ENCODE assay signal across 16 cellular contexts in the genomic region with DNA sequence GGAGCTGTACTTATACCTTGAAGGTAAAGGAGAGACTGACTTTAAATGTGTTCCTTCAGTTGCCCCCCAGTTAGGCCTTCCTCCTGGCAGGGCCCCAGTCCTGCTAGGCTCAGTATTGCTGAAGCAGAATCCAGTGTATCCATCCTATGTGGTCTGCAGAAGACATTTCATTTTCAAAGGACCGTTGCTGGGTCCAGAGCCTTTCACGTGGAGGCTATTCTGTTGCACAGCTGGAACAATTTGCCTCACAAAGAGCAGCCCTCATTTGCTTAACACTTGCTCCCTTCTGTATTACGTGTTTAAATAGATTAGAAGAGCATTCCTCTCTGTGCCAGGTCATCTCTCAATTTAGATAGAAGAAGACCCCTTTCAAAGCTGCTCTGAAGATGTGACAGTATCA.
"Had no signal": no experiment of that assay in that cellular context is flagged by ENCODE, and none has a peak within 500 bp of the region (broad histone marks: within the 10 kb centered on the region; RNA-seq: fewer than 3 reads in every experiment).

No MANE protein-coding gene starts in this region.

- H3K9me3 ChIP-seq: body of pancreas, pancreas had no signal

- H3K27me3 ChIP-seq: body of pancreas, pancreas had no signal

- H3K36me3 ChIP-seq: pancreas had no signal

- DNase-seq: activated CD4-positive, alpha-beta T cell treated with anti-CD3 and anti-CD28 coated beads for 1 hour; activated CD4-positive, alpha-beta T cell treated with anti-CD3 and anti-CD28 coated beads, Interleukin-2, amount 50 U/mL, for 48 hours; activated CD8-positive, alpha-beta memory T cell treated with anti-CD3 and anti-CD28 coated beads, Interleukin-2, amount 10 ng/mL, durations not matched to agents 7 days and 5 days; activated effector memory CD4-positive, alpha-beta T cell treated with Interleukin-2 at 50 U/mL for 16 hours; activated T-cell treated with anti-CD3 and anti-CD28 coated beads, Interleukin-2, amount 50 U/mL, for 24 hours; amniotic stem cell; body of pancreas; dermis blood vessel endothelial cell; hypothalamus; left ventricle myocardium superior; mesenchymal stem cell; nephron progenitor cell; pancreas; stimulated activated CD4-positive, alpha-beta T cell treated with anti-CD3 and anti-CD28 coated beads, Interleukin-4, amount 100 ng/mL, for 4 hours; stimulated activated naive CD8-positive, alpha-beta T cell treated with anti-CD3 and anti-CD28 coated beads, Interleukin-15, amount 100 ng/mL, for 72 hours had no signal

- H3K4me3 ChIP-seq: body of pancreas, pancreas had no signal

- H3K4me1 ChIP-seq: body of pancreas had no signal

- FAIRE-seq: pancreas, urothelium cell line had no signal

- H3K27ac ChIP-seq: body of pancreas, pancreas had no signal
